ENCODE assay signal across 12 cellular contexts in genomic region chr9:130137081-130137869, GRCh38. TPM values are rescaled to one million over a fixed set of nuclear protein-coding genes. Genes with fewer than 3 reads are reported as not detected.
A peak's percentile ranks its signal among the peaks of the same experiment; 100 is the strongest.
DNase-seq lines count a peak whose midpoint lies in the region; ATAC-seq and TF ChIP-seq lines count a peak whose summit lies in the region.
"Had no signal": no experiment of that assay in that cellular context is flagged by ENCODE, and none has a peak within 500 bp of the region (broad histone marks: within the 10 kb centered on the region; RNA-seq: fewer than 3 reads in every experiment).

No MANE protein-coding gene starts in this region.

- H3K9me3 Mint-ChIP-seq in dendritic cell treated with granulocyte-macrophage colony-stimulating factor and Interleukin-4, amounts not matched to agents 40 ng/mL and 50 ng/mL, for 4 days: no peaks in the 10 kb centered on the region
- no peaks in the 10 kb centered on the region for H3K9me3 Mint-ChIP-seq in type B pancreatic cell
- H3K9me3 Mint-ChIP-seq: activated naive CD4-positive, alpha-beta T cell treated with anti-CD3 and anti-CD28 coated beads, Interleukin-2, amount 50 U/mL, for 72 hours had no signal

- H3K4me3 ChIP-seq in cardiac muscle cell: no peak overlapping the region
- no peak overlapping the region for H3K4me3 ChIP-seq in muscle layer of duodenum (ENCODE audit: low read depth in 1 of 2, low read length in 2 of 2)
- H3K4me3 ChIP-seq: MG63 had no signal

- H3K4me1 ChIP-seq in cardiac muscle cell (ENCODE audit: low read depth) (peaks cover 30% of the 10 kb centered on the region), muscle layer of duodenum (ENCODE audit: control insufficient read depth in 1 of 2, insufficient read depth in 2 of 2, low read length in 2 of 2) (peaks cover 11 to 18% of the 10 kb centered on the region in 2 donors)

- ATAC-seq in left cardiac atrium: no peak
- ATAC-seq in HG02970 (IDR thresholded peaks at IDR 0.05; ENCODE audit: low FRiP score, unreplicated experiment): no peak

- intact Hi-C loops in left cardiac atrium (cut with DNase I): no loop called here
- intact Hi-C loops in dendritic cell treated with granulocyte-macrophage colony-stimulating factor and Interleukin-4, amounts not matched to agents 40 ng/mL and 50 ng/mL, for 4 days (cut with micrococcal nuclease): no loop called here

- H3K36me3 ChIP-seq in cardiac muscle cell (no peaks in the 10 kb centered on the region), muscle layer of duodenum (ENCODE audit: control insufficient read depth in 1 of 2, insufficient read depth in 2 of 2, low read length in 2 of 2) (peaks cover 10 to 11% of the 10 kb centered on the region in 2 donors)

- H3K9me3 ChIP-seq in cardiac muscle cell (ENCODE audit: low read depth) (no peaks in the 10 kb centered on the region), muscle layer of duodenum (ENCODE audit: control insufficient read depth in 1 of 2, low read length in 2 of 2) (no peaks in the 10 kb centered on the region)
- H3K9me3 ChIP-seq: MG63 had no signal

- H3K27me3 Mint-ChIP-seq in dendritic cell treated with granulocyte-macrophage colony-stimulating factor and Interleukin-4, amounts not matched to agents 40 ng/mL and 50 ng/mL, for 4 days: peaks cover 3% of the 10 kb centered on the region
- no peaks in the 10 kb centered on the region for H3K27me3 Mint-ChIP-seq in type B pancreatic cell

- H3K4me3 Mint-ChIP-seq in dendritic cell treated with granulocyte-macrophage colony-stimulating factor and Interleukin-4, amounts not matched to agents 40 ng/mL and 50 ng/mL, for 4 days: peak overlapping the region; percentile 13
- no peak overlapping the region for H3K4me3 Mint-ChIP-seq in type B pancreatic cell

- no peaks in the 10 kb centered on the region for H3K27me3 ChIP-seq in cardiac muscle cell
- H3K27me3 ChIP-seq in muscle layer of duodenum (ENCODE audit: low read depth, low read length): no peaks in the 10 kb centered on the region
- H3K27me3 ChIP-seq: MG63 had no signal

- no peak overlapping the region for H3K27ac Mint-ChIP-seq in dendritic cell treated with granulocyte-macrophage colony-stimulating factor and Interleukin-4, amounts not matched to agents 40 ng/mL and 50 ng/mL, for 4 days
- H3K27ac Mint-ChIP-seq in type B pancreatic cell: peak overlapping the region; percentile 56

- H3K27ac ChIP-seq in cardiac muscle cell: peak overlapping the region; percentile 13
- H3K27ac ChIP-seq in muscle layer of duodenum (ENCODE audit: low read length): peak overlapping the region; percentile 73

- TF ChIP-seq CTCF in cardiac muscle cell (IDR thresholded peaks at IDR 0.05; ENCODE audit: low read depth, low read length) (no peak), type B pancreatic cell (conservative IDR thresholded peaks at IDR 0.05) (no peak)

- peaks cover 63% of the 10 kb centered on the region for H3K36me3 Mint-ChIP-seq in dendritic cell treated with granulocyte-macrophage colony-stimulating factor and Interleukin-4, amounts not matched to agents 40 ng/mL and 50 ng/mL, for 4 days (ENCODE audit: low read depth)
- H3K36me3 Mint-ChIP-seq in type B pancreatic cell: peaks cover 13% of the 10 kb centered on the region

- peaks cover 62% of the 10 kb centered on the region for H3K4me1 Mint-ChIP-seq in dendritic cell treated with granulocyte-macrophage colony-stimulating factor and Interleukin-4, amounts not matched to agents 40 ng/mL and 50 ng/mL, for 4 days (ENCODE audit: low read depth)
- peaks cover 31% of the 10 kb centered on the region for H3K4me1 Mint-ChIP-seq in type B pancreatic cell (ENCODE audit: unreplicated experiment)

- no peak for DNase-seq in cardiac muscle cell (ENCODE audit: low read depth in 1 of 2, low spot score in 1 of 2)
- no peak for DNase-seq in left cardiac atrium
- no peak for DNase-seq in type B pancreatic cell (ENCODE audit: extremely low spot score, unreplicated experiment)
- no peak for DNase-seq in SHP77 (lab: John Stamatoyannopoulos, UW)
- no peak for DNase-seq in NCI-H2081 (lab: John Stamatoyannopoulos, UW)
- DNase-seq: NCI-H2227 treated with DMSO at 0.1 percent for 48 hours, T-helper 9 cell had no signal

RNA-seq across cellular contexts. Expression of gene NCS1, which starts 34.9 kb away (rescaled TPM):
- total RNA-seq in cardiac muscle cell (55.6 and 55.7 TPM in 2 replicates), left cardiac atrium (10 to 100 TPM in 1 of 2 donors, 1 to 10 TPM in 1; 8.2 to 11.5 TPM), type B pancreatic cell (ENCODE audit: low replicate concordance) (22.2 and 32.8 TPM in 2 replicates)
- 48.3 and 55.4 TPM in 2 replicates for polyA plus RNA-seq in cardiac muscle cell
